ENCODE assay signal across 17 cellular contexts in the genomic region with DNA sequence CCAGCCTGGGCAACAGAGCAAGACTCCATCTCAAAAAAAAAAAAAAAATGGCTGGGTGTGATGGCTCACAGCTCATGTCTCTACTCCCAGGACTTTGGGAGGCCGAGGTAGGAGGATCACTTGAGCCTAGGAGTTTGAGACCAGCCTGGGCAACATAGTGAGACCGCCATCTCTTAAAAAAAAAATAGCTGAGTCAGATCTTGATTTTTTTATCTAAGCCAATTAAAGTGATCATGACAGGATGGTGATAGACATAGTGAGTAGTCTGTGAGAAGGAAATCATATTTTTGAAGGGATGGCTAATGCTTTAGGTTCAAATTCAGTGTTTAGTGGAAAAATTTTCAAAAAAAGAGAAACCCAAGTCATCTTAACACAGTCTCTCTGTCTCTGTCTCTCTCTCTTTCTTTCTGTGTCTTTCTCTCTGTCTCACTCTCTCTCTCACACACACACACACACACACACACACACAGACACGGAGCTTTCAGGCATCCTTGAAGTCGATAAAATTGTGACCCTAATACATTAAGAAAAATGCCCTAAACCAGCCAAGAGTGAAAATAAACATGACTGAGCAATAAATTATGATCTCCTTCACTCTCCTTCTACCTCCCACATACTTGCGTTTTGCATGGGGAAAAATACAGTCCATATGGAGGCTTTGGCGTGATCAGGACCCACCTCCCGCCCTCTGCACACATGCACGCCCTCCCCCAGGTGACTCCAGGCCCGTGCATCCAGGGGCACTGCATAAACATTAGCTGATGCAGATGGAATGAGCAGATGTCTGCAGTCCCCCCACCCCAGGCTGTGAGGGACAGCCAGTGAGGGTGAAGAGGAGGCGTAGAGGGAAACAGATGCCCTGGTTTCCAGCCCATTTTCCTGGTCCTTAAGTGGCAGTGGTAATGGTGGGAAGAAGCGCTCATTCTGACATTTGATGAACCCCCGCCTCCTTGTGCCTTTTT.
DNase-seq lines count a peak whose midpoint lies in the region; ATAC-seq and TF ChIP-seq lines count a peak whose summit lies in the region.
"Had no signal": no experiment of that assay in that cellular context is flagged by ENCODE, and none has a peak within 500 bp of the region (broad histone marks: within the 10 kb centered on the region; RNA-seq: fewer than 3 reads in every experiment).

No MANE protein-coding gene starts in this region.

- intact Hi-C loops in activated CD4-positive, alpha-beta T cell treated with anti-CD3 and anti-CD28 coated beads, Interleukin-2, amount 10 ng/mL, durations not matched to agents 24 days and 14 days (cut with micrococcal nuclease) = loop anchor here (5.0 kb wide), 1 partner anchor 116 kb away; the partner anchor contains the start of gene JARID2
- intact Hi-C loops in cardiac septum (cut with DNase I) = no loop called here

- peaks cover 38% of the 10 kb centered on the region for H3K4me1 Mint-ChIP-seq in activated CD4-positive, alpha-beta T cell treated with anti-CD3 and anti-CD28 coated beads, Interleukin-2, amount 10 ng/mL, durations not matched to agents 24 days and 14 days
- H3K4me1 Mint-ChIP-seq in stimulated activated naive B cell treated with anti-CD40 and anti-IgM and Interleukin-4, amounts not matched to agents 10 μg/mL and 1 μg/mL and 100 μg/mL, for 72 hours = peaks cover 20 to 32% of the 10 kb centered on the region in 2 donors
- H3K4me1 Mint-ChIP-seq: CD8-positive, alpha-beta memory T cell had no signal

- H3K9me3 Mint-ChIP-seq in activated CD4-positive, alpha-beta T cell treated with anti-CD3 and anti-CD28 coated beads, Interleukin-2, amount 10 ng/mL, durations not matched to agents 24 days and 14 days = no peaks in the 10 kb centered on the region
- H3K9me3 Mint-ChIP-seq in stimulated activated naive B cell treated with anti-CD40 and anti-IgM and Interleukin-4, amounts not matched to agents 10 μg/mL and 1 μg/mL and 100 μg/mL, for 72 hours = no peaks in the 10 kb centered on the region
- H3K9me3 Mint-ChIP-seq: CD8-positive, alpha-beta memory T cell; naive thymus-derived CD8-positive, alpha-beta T cell had no signal

- no peak for TF ChIP-seq CTCF in fibroblast of mammary gland (conservative IDR thresholded peaks at IDR 0.05; ENCODE audit: control insufficient read depth, insufficient read depth, low read depth, low read length)

- no peaks in the 10 kb centered on the region for H3K36me3 Mint-ChIP-seq in activated CD4-positive, alpha-beta T cell treated with anti-CD3 and anti-CD28 coated beads, Interleukin-2, amount 10 ng/mL, durations not matched to agents 24 days and 14 days (ENCODE audit: low read depth)
- H3K36me3 Mint-ChIP-seq in stimulated activated naive B cell treated with anti-CD40 and anti-IgM and Interleukin-4, amounts not matched to agents 10 μg/mL and 1 μg/mL and 100 μg/mL, for 72 hours = no peaks in the 10 kb centered on the region
- H3K36me3 Mint-ChIP-seq: CD8-positive, alpha-beta memory T cell; naive thymus-derived CD8-positive, alpha-beta T cell had no signal

- no peak for ATAC-seq in stimulated activated naive B cell treated with anti-CD40 and anti-IgM and Interleukin-4, amounts not matched to agents 10 μg/mL and 1 μg/mL and 100 μg/mL, for 72 hours (replicated peaks)
- ATAC-seq: gastrocnemius medialis; GM12878; naive thymus-derived CD8-positive, alpha-beta T cell had no signal

- H3K27me3 Mint-ChIP-seq in activated CD4-positive, alpha-beta T cell treated with anti-CD3 and anti-CD28 coated beads, Interleukin-2, amount 10 ng/mL, durations not matched to agents 24 days and 14 days = no peaks in the 10 kb centered on the region
- no peaks in the 10 kb centered on the region for H3K27me3 Mint-ChIP-seq in stimulated activated naive B cell treated with anti-CD40 and anti-IgM and Interleukin-4, amounts not matched to agents 10 μg/mL and 1 μg/mL and 100 μg/mL, for 72 hours

- DNase-seq in activated CD4-positive, alpha-beta T cell treated with anti-CD3 and anti-CD28 coated beads, Interleukin-2, amount 10 ng/mL, durations not matched to agents 24 days and 14 days = no peak
- DNase-seq in activated CD4-positive, alpha-beta T cell treated with anti-CD3 and anti-CD28 coated beads for 48 hours = no peak
- DNase-seq in NCI-H69 (lab: John Stamatoyannopoulos, UW) (peak; percentile 93), fibroblast of mammary gland (ENCODE audit: low read depth) (peak; percentile 38), H7 (no peak), T1000 (lab: John Stamatoyannopoulos, UW) (no peak), cardiac septum (ENCODE audit: low spot score) (no peak)
- DNase-seq in stimulated activated naive B cell treated with anti-CD40 and anti-IgM and Interleukin-4, amounts not matched to agents 10 μg/mL and 1 μg/mL and 100 μg/mL, for 72 hours = no peak
- DNase-seq: activated effector memory CD4-positive, alpha-beta T cell treated with Interleukin-2 at 50 U/mL for 16 hours; CD8-positive, alpha-beta memory T cell; gastrocnemius medialis; naive thymus-derived CD8-positive, alpha-beta T cell; NCI-H526; spleen; upper lobe of left lung had no signal

- peak overlapping the region; percentile 55 for H3K27ac Mint-ChIP-seq in activated CD4-positive, alpha-beta T cell treated with anti-CD3 and anti-CD28 coated beads, Interleukin-2, amount 10 ng/mL, durations not matched to agents 24 days and 14 days
- H3K27ac Mint-ChIP-seq in stimulated activated naive B cell treated with anti-CD40 and anti-IgM and Interleukin-4, amounts not matched to agents 10 μg/mL and 1 μg/mL and 100 μg/mL, for 72 hours = peak overlapping the region; percentile 37
- H3K27ac Mint-ChIP-seq: naive thymus-derived CD8-positive, alpha-beta T cell; progenitor cell of endocrine pancreas had no signal

- no peak overlapping the region for H3K4me3 Mint-ChIP-seq in activated CD4-positive, alpha-beta T cell treated with anti-CD3 and anti-CD28 coated beads, Interleukin-2, amount 10 ng/mL, durations not matched to agents 24 days and 14 days
- no peak overlapping the region for H3K4me3 Mint-ChIP-seq in stimulated activated naive B cell treated with anti-CD40 and anti-IgM and Interleukin-4, amounts not matched to agents 10 μg/mL and 1 μg/mL and 100 μg/mL, for 72 hours
- H3K4me3 Mint-ChIP-seq: CD8-positive, alpha-beta memory T cell; naive thymus-derived CD8-positive, alpha-beta T cell had no signal

- no peaks in the 10 kb centered on the region for H3K36me3 ChIP-seq in H7 (replicated peaks; ENCODE audit: control insufficient read depth, insufficient read depth, low read length)
- H3K36me3 ChIP-seq: gastrocnemius medialis, spleen, upper lobe of left lung had no signal

- no peaks in the 10 kb centered on the region for H3K27me3 ChIP-seq in H7 (ENCODE audit: control insufficient read depth, insufficient read depth, low read length)
- H3K27me3 ChIP-seq: gastrocnemius medialis, spleen, upper lobe of left lung had no signal

- H3K4me3 ChIP-seq in fibroblast of mammary gland (ENCODE audit: control insufficient read depth, low read depth, low read length) (no peak overlapping the region), H7 (ENCODE audit: insufficient read depth, low read depth, low read length) (no peak overlapping the region)
- H3K4me3 ChIP-seq: gastrocnemius medialis, GM12878, spleen, upper lobe of left lung had no signal

Comparison
In these comparisons a context has a peak if more than half of its experiments do, and no peak if none do; other contexts are left out.
1. DNase-seq: peak in NCI-H69 (single experiment) and fibroblast of mammary gland (single experiment); none in activated CD4-positive, alpha-beta T cell treated with anti-CD3 and anti-CD28 coated beads, Interleukin-2, amount 10 ng/mL, durations not matched to agents 24 days and 14 days (single experiment), activated CD4-positive, alpha-beta T cell treated with anti-CD3 and anti-CD28 coated beads for 48 hours (single experiment), stimulated activated naive B cell treated with anti-CD40 and anti-IgM and Interleukin-4, amounts not matched to agents 10 μg/mL and 1 μg/mL and 100 μg/mL, for 72 hours (single experiment), H7 (single experiment), T1000 (single experiment) and cardiac septum (single experiment).